ENCODE assay signal across 8 cellular contexts in the genomic region with DNA sequence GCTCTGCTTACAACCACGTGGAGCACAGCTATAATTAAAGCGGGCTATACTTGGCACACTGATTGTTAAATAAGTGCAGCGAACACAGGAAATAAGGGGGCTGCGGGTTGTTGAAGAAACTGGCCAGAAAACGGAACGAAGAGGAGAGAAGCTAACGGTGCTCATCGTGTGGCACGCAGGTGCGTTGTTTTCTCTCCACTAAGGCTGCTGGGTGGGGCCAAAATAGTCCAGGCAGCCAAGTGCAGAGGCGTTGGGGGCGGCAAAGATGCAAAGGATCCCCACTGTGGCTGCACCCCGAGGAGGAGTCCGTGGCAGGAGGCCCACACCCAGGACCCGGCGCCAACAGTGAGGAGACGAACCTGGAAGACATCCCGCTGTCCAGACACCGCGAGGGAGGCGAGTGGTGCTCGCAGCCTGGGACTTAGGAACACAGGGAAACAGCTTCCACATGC. TPM values are rescaled to one million over a fixed set of nuclear protein-coding genes. Genes with fewer than 3 reads are reported as not detected.
DNase-seq lines count a peak whose midpoint lies in the region; ATAC-seq and TF ChIP-seq lines count a peak whose summit lies in the region.

No MANE protein-coding gene starts in this region.

- H3K27me3 ChIP-seq in PC-3 (ENCODE audit: low read length) (no peaks in the 10 kb centered on the region), prostate gland (replicated peaks; ENCODE audit: insufficient read depth) (no peaks in the 10 kb centered on the region)

- BruUV-seq in Calu3 (replicated peaks; lab: Mats Ljungman, UMichigan) (no TSS peak), MCF 10A (replicated peaks; lab: Mats Ljungman, UMichigan) (no TSS peak), PC-3 (replicated peaks; lab: Mats Ljungman, UMichigan) (no TSS peak)

- 65% methylated on average over 22 of the region's 22 CpGs for whole genome bisulfite sequencing in prostate gland

- intact Hi-C loops in Calu3 (cut with micrococcal nuclease; ENCODE audit: unreplicated experiment) (no loop called here), MCF 10A (cut with micrococcal nuclease) (no loop called here), PC-3 (cut with micrococcal nuclease) (no loop called here), prostate gland (cut with DNase I) (no loop called here)

- H3K79me2 ChIP-seq in PC-3 (ENCODE audit: low read length), result no peaks in the 10 kb centered on the region

- H3K4me1 Mint-ChIP-seq in Calu3 (ENCODE audit: low read depth, unreplicated experiment) (no peaks in the 10 kb centered on the region), MCF 10A (ENCODE audit: insufficient read depth, unreplicated experiment) (no peaks in the 10 kb centered on the region)

- H3K27me3 Mint-ChIP-seq in Calu3 (ENCODE audit: unreplicated experiment), result no peaks in the 10 kb centered on the region
- H3K27me3 Mint-ChIP-seq in MCF 10A (ENCODE audit: insufficient read depth, unreplicated experiment), result no peaks in the 10 kb centered on the region

- no peak overlapping the region for H3K9ac ChIP-seq in PC-3 (ENCODE audit: low read length)

- no peak for TF ChIP-seq POLR2A in prostate gland (IDR thresholded peaks at IDR 0.05)

- POLR2A ChIA-PET in MCF 10A (lab: Yijun Ruan, JAX) (interaction anchor here (1.1 to 1.2 kb wide), 2 partner anchors 10 to 34 kb away, joined by 3 read pairs; no protein-coding TSS in a partner anchor), PC-3 (lab: Charles Lee; ENCODE audit: unreplicated experiment) (no interaction called here)

- ATAC-seq in GM19328 (IDR thresholded peaks at IDR 0.05; ENCODE audit: unreplicated experiment) (peak; percentile 88), HG03442 (IDR thresholded peaks at IDR 0.05; ENCODE audit: unreplicated experiment) (peak; percentile 52), PC-3 (no peak)

- H3K36me3 Mint-ChIP-seq in Calu3 (ENCODE audit: insufficient read depth, unreplicated experiment) (no peaks in the 10 kb centered on the region), MCF 10A (ENCODE audit: insufficient read depth, unreplicated experiment) (no peaks in the 10 kb centered on the region)

- TF ChIP-seq CTCF in Calu3 (IDR thresholded peaks at IDR 0.05; ENCODE audit: unreplicated experiment), result no peak
- no peak for TF ChIP-seq CTCF in MCF 10A (IDR thresholded peaks at IDR 0.05; ENCODE audit: unreplicated experiment)
- TF ChIP-seq CTCF in PC-3 (conservative IDR thresholded peaks at IDR 0.05; ENCODE audit: low read depth, low read length), result no peak
- TF ChIP-seq CTCF in prostate gland (IDR thresholded peaks at IDR 0.05), result no peak

- H3K4me3 ChIP-seq in PC-3 (ENCODE audit: low read length), result no peak overlapping the region
- H3K4me3 ChIP-seq in prostate gland, result peak overlapping the region in 1 of 2 donors; percentile 4

- H4K20me1 ChIP-seq in PC-3 (ENCODE audit: low read length), result no peaks in the 10 kb centered on the region

- H3K4me3 Mint-ChIP-seq in Calu3 (ENCODE audit: low read depth, unreplicated experiment) (peak overlapping the region; percentile 65), MCF 10A (ENCODE audit: unreplicated experiment) (peak overlapping the region; percentile 62)

- DNase-seq in Calu3 (no peak), MCF 10A (ENCODE audit: unreplicated experiment) (peak; percentile 6), PC-3 (no peak), NCI-H1436 (lab: John Stamatoyannopoulos, UW) (no peak), SIG-M5 treated with dmso at 0.1 percent for 504 hours (lab: John Stamatoyannopoulos, UW; ENCODE audit: unreplicated experiment) (no peak), prostate gland (ENCODE audit: low spot score) (no peak)

- no peaks in the 10 kb centered on the region for H3K4me1 ChIP-seq in PC-3 (ENCODE audit: insufficient read depth, low read length)
- no peaks in the 10 kb centered on the region for H3K4me1 ChIP-seq in prostate gland (replicated peaks)

- no peak overlapping the region for H3K4me2 ChIP-seq in PC-3 (ENCODE audit: low read length)

- H3K27ac ChIP-seq in PC-3 (ENCODE audit: low read length), result no peak overlapping the region
- no peak overlapping the region for H3K27ac ChIP-seq in prostate gland

- no peaks in the 10 kb centered on the region for H3K9me2 ChIP-seq in PC-3 (replicated peaks; ENCODE audit: low read length)

- CTCF ChIA-PET in Calu3 (lab: Charles Lee), result interaction anchor here (0.7 kb wide), 1 partner anchor 1521 kb away, joined by 3 read pairs; no protein-coding TSS in a partner anchor
- CTCF ChIA-PET in MCF 10A (lab: Yijun Ruan, JAX), result interaction anchor here (0.6 to 0.8 kb wide), 2 partner anchors 204 to 208 kb away, joined by 3 read pairs; no protein-coding TSS in a partner anchor
- CTCF ChIA-PET in PC-3 (lab: Charles Lee), result no interaction called here

- H2AFZ ChIP-seq in PC-3 (ENCODE audit: low read length), result no peak overlapping the region

- H3K9me3 Mint-ChIP-seq in Calu3 (ENCODE audit: low read depth, unreplicated experiment) (no peaks in the 10 kb centered on the region), MCF 10A (ENCODE audit: unreplicated experiment) (no peaks in the 10 kb centered on the region)

- H3K36me3 ChIP-seq in PC-3 (ENCODE audit: low read depth, low read length) (no peaks in the 10 kb centered on the region), prostate gland (no peaks in the 10 kb centered on the region)

- H3K9me3 ChIP-seq in PC-3 (ENCODE audit: low read length) (no peaks in the 10 kb centered on the region), prostate gland (no peaks in the 10 kb centered on the region)

- H3K27ac Mint-ChIP-seq in Calu3 (ENCODE audit: unreplicated experiment) (no peak overlapping the region), MCF 10A (ENCODE audit: low read depth, unreplicated experiment) (no peak overlapping the region)

- H3F3A ChIP-seq in PC-3 (ENCODE audit: low read length, unreplicated experiment), result no peaks in the 10 kb centered on the region

RNA-seq across cellular contexts. Expression of gene ARL11, which starts 8.1 kb away (rescaled TPM):
- not detected in 2 replicates for total RNA-seq in Calu3 (2022)
- not detected in 2 replicates for total RNA-seq in MCF 10A (2022)
- total RNA-seq in PC-3 (2014; rRNA removed), result not detected in 2 replicates
- under 1 TPM; 0.05 to 0.40 TPM for total RNA-seq in prostate gland

RNA-seq across cellular contexts. Expression of gene RCBTB1, which starts 34.8 kb away (rescaled TPM):
- total RNA-seq in Calu3 (2022) (6.3 and 7.2 TPM in 2 replicates), MCF 10A (2022) (16.8 and 17.9 TPM in 2 replicates), PC-3 (2014; rRNA removed) (4.9 and 5.4 TPM in 2 replicates), prostate gland (10 to 100 TPM; 15.7 to 29.4 TPM)
